8 cellular contexts compared by ENCODE assay signal in genomic region chr19:19405919-19406877, GRCh38. TPM values are rescaled to one million over a fixed set of nuclear protein-coding genes. Genes with fewer than 3 reads are reported as not detected.
DNase-seq lines count a peak whose midpoint lies in the region; ATAC-seq and TF ChIP-seq lines count a peak whose summit lies in the region.

No MANE protein-coding gene starts in this region.

- peak; percentile 4 for ATAC-seq in GM21390 (IDR thresholded peaks at IDR 0.05; ENCODE audit: unreplicated experiment)

- peaks cover 13% of the 10 kb centered on the region; the same call in 1 of the 2 replicates for H3F3A ChIP-seq in Loucy (ENCODE audit: low read depth)

- peaks cover 8% of the 10 kb centered on the region for H3K79me1 ChIP-seq in mesenchymal stem cell (replicated peaks; ENCODE audit: low read length, poor library complexity, severe bottlenecking)

- peak overlapping the region; percentile 83 to 96 (median 92) for H3K27ac ChIP-seq in BLaER1 treated with 17β-estradiol and CSF1 and Interleukin-3, amounts not matched to agents 10 nM and 100 nM
- peak overlapping the region; percentile 76 for H3K27ac ChIP-seq in duodenal mucosa (ENCODE audit: low read depth, low read length)
- peak overlapping the region; percentile 45 for H3K27ac ChIP-seq in mesenchymal stem cell (ENCODE audit: low read length, poor library complexity, severe bottlenecking)

- H3K18ac ChIP-seq in mesenchymal stem cell (ENCODE audit: low read depth in 1 of 2, low read length in 2 of 2): peak overlapping the region; percentile 69 to 91

- H3K4ac ChIP-seq in mesenchymal stem cell (ENCODE audit: low read depth in 1 of 2, low read length in 2 of 2): peak overlapping the region; percentile 35 to 96

- peaks cover 77% of the 10 kb centered on the region for H3K4me1 Mint-ChIP-seq in stimulated activated naive CD8-positive, alpha-beta T cell treated with anti-CD3 and anti-CD28 coated beads, Interleukin-15, Interleukin-2, amounts not matched to agents 100 ng/mL and 50 ng/mL, for 24 hours (ENCODE audit: low read depth)

- H3K9me3 ChIP-seq in BLaER1 treated with 17β-estradiol and CSF1 and Interleukin-3, amounts not matched to agents 10 nM and 100 nM (replicated peaks in 1 of 11): no peaks in the 10 kb centered on the region
- H3K9me3 ChIP-seq in Loucy (ENCODE audit: insufficient read depth, low read depth, low read length) (no peaks in the 10 kb centered on the region), duodenal mucosa (ENCODE audit: control insufficient read depth in 1 of 2, low read length in 2 of 2) (no peaks in the 10 kb centered on the region), mesenchymal stem cell (ENCODE audit: control insufficient read depth, low read length) (no peaks in the 10 kb centered on the region)

- peaks cover 48 to 96% (median 90%) of the 10 kb centered on the region in 11 experiments for H4K20me1 ChIP-seq in BLaER1 treated with 17β-estradiol and CSF1 and Interleukin-3, amounts not matched to agents 10 nM and 100 nM
- peaks cover 69% of the 10 kb centered on the region for H4K20me1 ChIP-seq in Loucy (ENCODE audit: insufficient read depth, low read length, poor library complexity, severe bottlenecking)

- peaks cover 6 to 21% (median 9%) of the 10 kb centered on the region in 11 experiments; a peak in 17 of 22 replicates for H3K36me3 ChIP-seq in BLaER1 treated with 17β-estradiol and CSF1 and Interleukin-3, amounts not matched to agents 10 nM and 100 nM
- peaks cover 2% of the 10 kb centered on the region; the same call in 1 of the 2 replicates for H3K36me3 ChIP-seq in Loucy (ENCODE audit: insufficient read depth, low read length)
- peaks cover 0 to 4% of the 10 kb centered on the region in 2 donors for H3K36me3 ChIP-seq in duodenal mucosa (ENCODE audit: control insufficient read depth in 1 of 2, insufficient read depth in 2 of 2, low read length in 2 of 2)
- H3K36me3 ChIP-seq in mesenchymal stem cell (ENCODE audit: control insufficient read depth in 1 of 2, insufficient read depth in 2 of 2, low read depth in 1 of 2, low read length in 2 of 2): peaks cover 0 to 4% of the 10 kb centered on the region in 2 experiments

- H3K4me3 Mint-ChIP-seq in stimulated activated naive CD8-positive, alpha-beta T cell treated with anti-CD3 and anti-CD28 coated beads, Interleukin-15, Interleukin-2, amounts not matched to agents 100 ng/mL and 50 ng/mL, for 24 hours: peak overlapping the region; percentile 98

- peak overlapping the region; percentile 92 for H2BK120ac ChIP-seq in mesenchymal stem cell (ENCODE audit: low read depth, low read length)

- H3K4me3 ChIP-seq in BLaER1 treated with 17β-estradiol and CSF1 and Interleukin-3, amounts not matched to agents 10 nM and 100 nM: peak overlapping the region; percentile 83 to 93 (median 89)
- peak overlapping the region; percentile 99 for H3K4me3 ChIP-seq in Loucy (ENCODE audit: low read length, poor library complexity, severe bottlenecking)
- H3K4me3 ChIP-seq in duodenal mucosa (ENCODE audit: low read depth in 1 of 2, low read length in 2 of 2): peak overlapping the region; percentile 72 to 82
- H3K4me3 ChIP-seq in mesenchymal stem cell (ENCODE audit: insufficient read depth in 1 of 2, low read depth in 1 of 2, low read length in 2 of 2): peak overlapping the region; percentile 90 to 91

- H3K4me2 ChIP-seq in BLaER1 treated with 17β-estradiol and CSF1 and Interleukin-3, amounts not matched to agents 10 nM and 100 nM: peak overlapping the region; percentile 82 to 99 (median 95)
- H3K4me2 ChIP-seq in Loucy (ENCODE audit: low read depth, low read length, poor library complexity, severe bottlenecking): peak overlapping the region; percentile 90
- H3K4me2 ChIP-seq in mesenchymal stem cell (ENCODE audit: low read length, poor library complexity, severe bottlenecking): peak overlapping the region; percentile 95

- peak overlapping the region; percentile 49 to 74 for H3K14ac ChIP-seq in mesenchymal stem cell (ENCODE audit: low read length in 2 of 2)

- peaks cover 90% of the 10 kb centered on the region for H3K79me2 ChIP-seq in Loucy (ENCODE audit: insufficient read depth, low read length)

- H3K9me2 ChIP-seq in Loucy (replicated peaks; ENCODE audit: low read depth, low read length): no peaks in the 10 kb centered on the region

- peaks cover 17% of the 10 kb centered on the region for H3K36me3 Mint-ChIP-seq in stimulated activated naive CD8-positive, alpha-beta T cell treated with anti-CD3 and anti-CD28 coated beads, Interleukin-15, Interleukin-2, amounts not matched to agents 100 ng/mL and 50 ng/mL, for 24 hours (ENCODE audit: low read depth)

- no peaks in the 10 kb centered on the region for H3K27me3 Mint-ChIP-seq in stimulated activated naive CD8-positive, alpha-beta T cell treated with anti-CD3 and anti-CD28 coated beads, Interleukin-15, Interleukin-2, amounts not matched to agents 100 ng/mL and 50 ng/mL, for 24 hours

- WGBS in mesenchymal stem cell: 1% methylated on average over 81 of the region's 96 CpGs

- H2BK15ac ChIP-seq in mesenchymal stem cell (ENCODE audit: low read depth, poor library complexity, severe bottlenecking): peak overlapping the region; percentile 97

- H4K8ac ChIP-seq in mesenchymal stem cell (ENCODE audit: low read length): no peak overlapping the region

- H4K91ac ChIP-seq in mesenchymal stem cell (ENCODE audit: low read length): peak overlapping the region; percentile 67

- H3K23ac ChIP-seq in mesenchymal stem cell (ENCODE audit: low read length in 2 of 2): peak overlapping the region in 1 of 2 experiments; percentile 91

- no peak overlapping the region for H2AK5ac ChIP-seq in mesenchymal stem cell (ENCODE audit: low read length, severe bottlenecking)

- no peak overlapping the region for H2BK5ac ChIP-seq in mesenchymal stem cell (ENCODE audit: low read depth, low read length, poor library complexity, severe bottlenecking)

- no peaks in the 10 kb centered on the region for H3K9me3 Mint-ChIP-seq in stimulated activated naive CD8-positive, alpha-beta T cell treated with anti-CD3 and anti-CD28 coated beads, Interleukin-15, Interleukin-2, amounts not matched to agents 100 ng/mL and 50 ng/mL, for 24 hours

- TF ChIP-seq CTCF in Loucy (conservative IDR thresholded peaks at IDR 0.05; ENCODE audit: low read length): no peak

- H2AFZ ChIP-seq in Loucy (ENCODE audit: low read length) (0 out of 2 replicates have a peak overlapping the region, but pooled peaks have one; percentile 34), mesenchymal stem cell (ENCODE audit: low read depth, low read length) (no peak overlapping the region)

- H2BK12ac ChIP-seq in mesenchymal stem cell (ENCODE audit: low read length in 2 of 2): no peak overlapping the region

- H3K27me3 ChIP-seq in BLaER1 treated with 17β-estradiol and CSF1 and Interleukin-3, amounts not matched to agents 10 nM and 100 nM: no peaks in the 10 kb centered on the region
- no peaks in the 10 kb centered on the region for H3K27me3 ChIP-seq in Loucy (ENCODE audit: insufficient read depth, low read length, poor library complexity, severe bottlenecking)
- H3K27me3 ChIP-seq in duodenal mucosa (ENCODE audit: control insufficient read depth in 1 of 2, insufficient read depth in 2 of 2, low read length in 2 of 2): no peaks in the 10 kb centered on the region
- no peaks in the 10 kb centered on the region for H3K27me3 ChIP-seq in mesenchymal stem cell (ENCODE audit: control insufficient read depth in 1 of 2, insufficient read depth in 1 of 2, low read length in 2 of 2)

- peaks cover 80 to 88% (median 84%) of the 10 kb centered on the region in 10 experiments for H3K4me1 ChIP-seq in BLaER1 treated with 17β-estradiol and CSF1 and Interleukin-3, amounts not matched to agents 10 nM and 100 nM
- H3K4me1 ChIP-seq in Loucy (ENCODE audit: insufficient read depth, low read length, poor library complexity, severe bottlenecking) (peaks cover 46% of the 10 kb centered on the region), duodenal mucosa (ENCODE audit: control insufficient read depth in 1 of 2, insufficient read depth in 2 of 2, low read length in 2 of 2) (peaks cover 35 to 57% of the 10 kb centered on the region in 2 donors), mesenchymal stem cell (ENCODE audit: control insufficient read depth, insufficient read depth, low read depth, low read length) (peaks cover 21% of the 10 kb centered on the region)

- H3K9ac ChIP-seq in BLaER1 treated with 17β-estradiol and CSF1 and Interleukin-3, amounts not matched to agents 10 nM and 100 nM: peak overlapping the region; percentile 89 to 97 (median 93)
- H3K9ac ChIP-seq in Loucy (ENCODE audit: low read depth, low read length, poor library complexity, severe bottlenecking) (peak overlapping the region; percentile 79), duodenal mucosa (ENCODE audit: low read depth in 1 of 2, low read length in 2 of 2) (peak overlapping the region; percentile 65 to 74), mesenchymal stem cell (ENCODE audit: low read length) (peak overlapping the region; percentile 90)

- DNase-seq in activated CD4-positive, CD25-positive, alpha-beta regulatory T cell (lab: John Stamatoyannopoulos, UW): peak; percentile 11 to 39 (median 23)
- DNase-seq in mesenchymal stem cell (peak; percentile 66), NCI-H187 treated with DMSO at 0.1 percent for 48 hours (lab: John Stamatoyannopoulos, UW) (no peak)

- H3K27ac Mint-ChIP-seq in stimulated activated naive CD8-positive, alpha-beta T cell treated with anti-CD3 and anti-CD28 coated beads, Interleukin-15, Interleukin-2, amounts not matched to agents 100 ng/mL and 50 ng/mL, for 24 hours: peak overlapping the region; percentile 96

RNA-seq across cellular contexts. Expression of gene GATAD2A, which starts 0.7 kb away (rescaled TPM):
- 46.1 TPM for polyA plus RNA-seq in mesenchymal stem cell (2013, experiment 1 of 2)
- 42.5 TPM for polyA plus RNA-seq in mesenchymal stem cell (2013, experiment 2 of 2)
